In genomic region chr5:106312360-106312759, GRCh38 we compare ENCODE assay signal across 22 cellular contexts.
DNase-seq lines count a peak whose midpoint lies in the region; ATAC-seq and TF ChIP-seq lines count a peak whose summit lies in the region.
"Had no signal": no experiment of that assay in that cellular context is flagged by ENCODE, and none has a peak within 500 bp of the region (broad histone marks: within the 10 kb centered on the region; RNA-seq: fewer than 3 reads in every experiment).

No MANE protein-coding gene starts in this region.

- CTCF ChIA-PET in BJ (lab: Yijun Ruan, JAX): no interaction called here

- H3K4me1 ChIP-seq in mesenchymal stem cell (ENCODE audit: control insufficient read depth, insufficient read depth, low read depth, low read length): no peaks in the 10 kb centered on the region
- H3K4me1 ChIP-seq: gastroesophageal sphincter, stomach, uterus had no signal

- no peak for ATAC-seq in HG03196 (IDR thresholded peaks at IDR 0.05; ENCODE audit: unreplicated experiment)
- ATAC-seq: activated CD4-positive, alpha-beta T cell treated with anti-CD3 and anti-CD28 coated beads for 36 hours; gastroesophageal sphincter; HepG2 had no signal

- no peaks in the 10 kb centered on the region for H3K4me1 Mint-ChIP-seq in activated T-cell treated with anti-CD3 and anti-CD28 coated beads, Interleukin-2, amount 50 U/mL, for 24 hours (ENCODE audit: low read depth)
- H3K4me1 Mint-ChIP-seq: activated CD4-positive, alpha-beta T cell treated with anti-CD3 and anti-CD28 coated beads for 36 hours; memory B cell; neural crest cell had no signal

- peaks cover 5% of the 10 kb centered on the region for H3K9me3 Mint-ChIP-seq in activated T-cell treated with anti-CD3 and anti-CD28 coated beads, Interleukin-2, amount 50 U/mL, for 24 hours
- H3K9me3 Mint-ChIP-seq: neural crest cell had no signal

- no peaks in the 10 kb centered on the region for H3K9me3 ChIP-seq in mesenchymal stem cell (ENCODE audit: control insufficient read depth, low read length)
- H3K9me3 ChIP-seq: gastroesophageal sphincter, stomach, uterus had no signal

- H2AK5ac ChIP-seq in mesenchymal stem cell (ENCODE audit: low read length, severe bottlenecking): no peak overlapping the region

- no peak overlapping the region for H2BK12ac ChIP-seq in mesenchymal stem cell (ENCODE audit: low read length in 2 of 2)

- TF ChIP-seq CTCF in BJ (IDR thresholded peaks at IDR 0.05; ENCODE audit: insufficient read depth, low read depth, low read length) (no peak), choroid plexus epithelial cell (conservative IDR thresholded peaks at IDR 0.05; ENCODE audit: low read depth, low read length) (no peak)

- no peak overlapping the region for H3K23ac ChIP-seq in mesenchymal stem cell (ENCODE audit: low read length in 2 of 2)

- H3K36me3 ChIP-seq in BJ (ENCODE audit: control insufficient read depth, insufficient read depth, low read length) (no peaks in the 10 kb centered on the region), mesenchymal stem cell (ENCODE audit: control insufficient read depth in 1 of 2, insufficient read depth in 2 of 2, low read depth in 1 of 2, low read length in 2 of 2) (no peaks in the 10 kb centered on the region)
- H3K36me3 ChIP-seq: gastroesophageal sphincter, stomach, uterus had no signal

- no peak overlapping the region for H3K4ac ChIP-seq in mesenchymal stem cell (ENCODE audit: low read depth in 1 of 2, low read length in 2 of 2)

- no peak overlapping the region for H4K91ac ChIP-seq in mesenchymal stem cell (ENCODE audit: low read length)

- peak; percentile 47 for DNase-seq in BJ (ENCODE audit: low read depth)
- peak; percentile 82 for DNase-seq in M059J (ENCODE audit: low read depth)
- DNase-seq in choroid plexus epithelial cell (ENCODE audit: low read depth): peak; percentile 51
- peak; percentile 4 for DNase-seq in mesenchymal stem cell
- DNase-seq in germinal center (ENCODE audit: low spot score): no peak
- no peak for DNase-seq in NCI-H2081 treated with DMSO at 0.1 percent for 48 hours (lab: John Stamatoyannopoulos, UW)
- DNase-seq in activated T-cell treated with anti-CD3 and anti-CD28 coated beads, Interleukin-2, amount 50 U/mL, for 24 hours: no peak
- DNase-seq: activated CD4-positive, alpha-beta T cell treated with anti-CD3 and anti-CD28 coated beads for 36 hours; activated CD8-positive, alpha-beta memory T cell treated with anti-CD3 and anti-CD28 coated beads, Interleukin-2, amount 50 U/mL, for 4 hours; Calu3; HFFc6; NCI-H2029; NCI-H510A; stimulated activated CD4-positive, alpha-beta T cell treated with anti-CD3 and anti-CD28 coated beads, Interleukin-15, amount 100 ng/mL, for 24 hours; stomach; T-helper 9 cell; uterus had no signal

- H3K27me3 Mint-ChIP-seq in activated T-cell treated with anti-CD3 and anti-CD28 coated beads, Interleukin-2, amount 50 U/mL, for 24 hours: no peaks in the 10 kb centered on the region
- H3K27me3 Mint-ChIP-seq: activated CD4-positive, alpha-beta T cell treated with anti-CD3 and anti-CD28 coated beads for 36 hours; memory B cell had no signal

- H3K9ac ChIP-seq in mesenchymal stem cell (ENCODE audit: low read length): no peak overlapping the region

- no peaks in the 10 kb centered on the region for H3K36me3 Mint-ChIP-seq in activated T-cell treated with anti-CD3 and anti-CD28 coated beads, Interleukin-2, amount 50 U/mL, for 24 hours (ENCODE audit: low read depth)
- H3K36me3 Mint-ChIP-seq: memory B cell had no signal

- no peak overlapping the region for H3K14ac ChIP-seq in mesenchymal stem cell (ENCODE audit: low read length in 2 of 2)

- no peak overlapping the region for H4K8ac ChIP-seq in mesenchymal stem cell (ENCODE audit: low read length)

- no peak overlapping the region for H2AFZ ChIP-seq in mesenchymal stem cell (ENCODE audit: low read depth, low read length)

- no peak overlapping the region for H2BK120ac ChIP-seq in mesenchymal stem cell (ENCODE audit: low read depth, low read length)

- no peaks in the 10 kb centered on the region for H3K27me3 ChIP-seq in BJ (ENCODE audit: control insufficient read depth, insufficient read depth, low read length)
- no peaks in the 10 kb centered on the region for H3K27me3 ChIP-seq in mesenchymal stem cell (ENCODE audit: control insufficient read depth in 1 of 2, insufficient read depth in 1 of 2, low read length in 2 of 2)
- H3K27me3 ChIP-seq: gastroesophageal sphincter, stomach, uterus had no signal

- H3K79me1 ChIP-seq in mesenchymal stem cell (replicated peaks; ENCODE audit: low read length, poor library complexity, severe bottlenecking): no peaks in the 10 kb centered on the region

- no peak overlapping the region for H3K4me2 ChIP-seq in mesenchymal stem cell (ENCODE audit: low read length, poor library complexity, severe bottlenecking)

- H3K4me3 Mint-ChIP-seq in activated T-cell treated with anti-CD3 and anti-CD28 coated beads, Interleukin-2, amount 50 U/mL, for 24 hours: no peak overlapping the region
- H3K4me3 Mint-ChIP-seq: activated CD4-positive, alpha-beta T cell treated with anti-CD3 and anti-CD28 coated beads for 36 hours; HFFc6; memory B cell; neural crest cell had no signal

- H3K4me3 ChIP-seq in BJ (ENCODE audit: low read depth, low read length) (no peak overlapping the region), choroid plexus epithelial cell (ENCODE audit: low read depth, low read length) (no peak overlapping the region), mesenchymal stem cell (ENCODE audit: insufficient read depth in 1 of 2, low read depth in 1 of 2, low read length in 2 of 2) (no peak overlapping the region)
- H3K4me3 ChIP-seq: gastroesophageal sphincter, stomach, uterus had no signal

- H3K18ac ChIP-seq in mesenchymal stem cell (ENCODE audit: low read depth in 1 of 2, low read length in 2 of 2): no peak overlapping the region

- H3K27ac ChIP-seq in mesenchymal stem cell (ENCODE audit: low read length, poor library complexity, severe bottlenecking): no peak overlapping the region
- H3K27ac ChIP-seq: gastroesophageal sphincter, stomach, uterus had no signal

- POLR2A ChIA-PET in BJ (lab: Charles Lee): no interaction called here

- no peak overlapping the region for H2BK15ac ChIP-seq in mesenchymal stem cell (ENCODE audit: low read depth, poor library complexity, severe bottlenecking)

- H3K27ac Mint-ChIP-seq in activated T-cell treated with anti-CD3 and anti-CD28 coated beads, Interleukin-2, amount 50 U/mL, for 24 hours: no peak overlapping the region
- H3K27ac Mint-ChIP-seq: activated CD4-positive, alpha-beta T cell treated with anti-CD3 and anti-CD28 coated beads for 36 hours; HFFc6; memory B cell had no signal

- H2BK5ac ChIP-seq in mesenchymal stem cell (ENCODE audit: low read depth, low read length, poor library complexity, severe bottlenecking): no peak overlapping the region

Comparison
In these comparisons a context has a peak if more than half of its experiments do, and no peak if none do; other contexts are left out.
1. DNase-seq: peak in BJ (single experiment), M059J (single experiment), choroid plexus epithelial cell (single experiment) and mesenchymal stem cell (single experiment); none in germinal center (single experiment), NCI-H2081 treated with DMSO at 0.1 percent for 48 hours (single experiment) and activated T-cell treated with anti-CD3 and anti-CD28 coated beads, Interleukin-2, amount 50 U/mL, for 24 hours (single experiment).